8 cellular contexts compared by ENCODE assay signal in the genomic region with DNA sequence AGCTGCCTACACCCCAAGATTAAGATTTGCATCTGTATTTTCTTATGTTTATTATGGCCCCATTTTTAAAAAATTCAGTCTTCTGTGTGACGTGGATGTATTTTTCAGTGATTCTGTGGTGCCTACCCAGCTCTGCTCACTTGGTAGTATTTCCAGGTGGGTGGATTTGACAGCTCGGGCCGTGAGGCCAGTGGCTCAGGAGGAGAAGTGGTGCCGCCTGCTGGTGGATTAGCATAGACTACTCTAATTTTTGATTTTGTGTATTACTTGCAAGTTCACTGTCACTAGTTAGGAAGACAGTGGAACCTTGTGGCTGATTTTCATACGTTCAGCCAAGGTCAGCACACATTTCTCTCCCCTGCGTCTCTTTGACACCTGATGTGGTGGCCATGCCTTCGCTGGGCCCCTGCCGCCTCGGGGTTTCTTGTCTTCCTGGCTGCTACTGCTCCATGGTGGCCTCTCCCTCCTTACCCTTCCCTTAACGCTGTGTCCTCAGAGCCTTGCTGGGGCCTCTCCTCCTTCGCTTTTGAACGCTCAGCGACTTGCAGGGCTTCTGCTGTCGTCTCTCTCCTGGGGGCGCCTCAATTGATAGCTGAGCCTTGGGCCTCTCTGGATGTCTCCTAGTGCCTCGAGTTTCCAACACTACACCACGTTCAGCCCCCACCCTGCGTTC.
DNase-seq lines count a peak whose midpoint lies in the region; ATAC-seq and TF ChIP-seq lines count a peak whose summit lies in the region.

No MANE protein-coding gene starts in this region.

- H3K27ac ChIP-seq in OCI-LY3 (ENCODE audit: low read length): no peak overlapping the region
- H3K27ac ChIP-seq in muscle layer of colon (ENCODE audit: low read depth, low read length): peak overlapping the region; percentile 3

- H3K4me3 ChIP-seq in OCI-LY3 (ENCODE audit: low read length): no peak overlapping the region
- H3K4me3 ChIP-seq in epithelial cell of esophagus (ENCODE audit: low read length): no peak overlapping the region
- no peak overlapping the region for H3K4me3 ChIP-seq in muscle layer of colon (ENCODE audit: low read depth in 1 of 2, low read length in 2 of 2)

- no peak overlapping the region for H3K4me2 ChIP-seq in OCI-LY3 (ENCODE audit: low read length)

- H3K79me2 ChIP-seq in OCI-LY3 (ENCODE audit: low read length): no peaks in the 10 kb centered on the region

- DNase-seq in ELF-1 (ENCODE audit: low read depth, low spot score) (peak; percentile 50), HT1080 (ENCODE audit: low read depth) (peak; percentile 74), activated T-cell treated with anti-CD3 and anti-CD28 coated beads for 1 hour (ENCODE audit: low read depth) (peak; percentile 76), epithelial cell of esophagus (ENCODE audit: low read depth) (peak; percentile 85)
- peak; percentile 72 to 79 for DNase-seq in stimulated activated CD8-positive, alpha-beta memory T cell treated with anti-CD3 and anti-CD28 coated beads, Interleukin-7, amount 100 ng/mL, for 4 hours (ENCODE audit: low read depth in 2 of 2)

- no peaks in the 10 kb centered on the region for H3K36me3 ChIP-seq in OCI-LY3 (replicated peaks; ENCODE audit: low read depth, low read length)
- H3K36me3 ChIP-seq in muscle layer of colon (ENCODE audit: insufficient read depth, low read length): peaks cover 33% of the 10 kb centered on the region

- H3K9ac ChIP-seq in OCI-LY3 (ENCODE audit: low read length): no peak overlapping the region
- no peak overlapping the region for H3K9ac ChIP-seq in muscle layer of colon (ENCODE audit: low read length)

- TF ChIP-seq CTCF in OCI-LY3 (IDR thresholded peaks at IDR 0.05; ENCODE audit: low read depth, low read length) (peak; percentile 70), epithelial cell of esophagus (IDR thresholded peaks at IDR 0.05; ENCODE audit: insufficient read depth, low read depth, low read length, missing control alignments) (peak; percentile 88)

- H2AFZ ChIP-seq in OCI-LY3 (ENCODE audit: low read depth, low read length): no peak overlapping the region

- H3K4me1 ChIP-seq in OCI-LY3 (ENCODE audit: low read length) (no peaks in the 10 kb centered on the region), muscle layer of colon (ENCODE audit: insufficient read depth, low read length) (peaks cover 6% of the 10 kb centered on the region)

- H3K9me3 ChIP-seq in OCI-LY3 (ENCODE audit: insufficient read depth, low read length) (no peaks in the 10 kb centered on the region), muscle layer of colon (ENCODE audit: low read length) (no peaks in the 10 kb centered on the region)

- no peaks in the 10 kb centered on the region for H3K27me3 ChIP-seq in OCI-LY3 (ENCODE audit: low read depth, low read length)
- H3K27me3 ChIP-seq in muscle layer of colon (ENCODE audit: control insufficient read depth in 1 of 2, insufficient read depth in 2 of 2, low read length in 2 of 2): no peaks in the 10 kb centered on the region

- ATAC-seq in GM18873 (IDR thresholded peaks at IDR 0.05; ENCODE audit: low FRiP score, unreplicated experiment): no peak

- H4K20me1 ChIP-seq in OCI-LY3 (ENCODE audit: insufficient read depth, low read length): no peaks in the 10 kb centered on the region
